11 cellular contexts compared by ENCODE assay signal in genomic region chr5:151023651-151024050, GRCh38. TPM values are rescaled to one million over a fixed set of nuclear protein-coding genes. Genes with fewer than 3 reads are reported as not detected.
DNase-seq lines count a peak whose midpoint lies in the region; ATAC-seq, FAIRE-seq and TF ChIP-seq lines count a peak whose summit lies in the region.
"Had no signal": no experiment of that assay in that cellular context is flagged by ENCODE, and none has a peak within 500 bp of the region (broad histone marks: within the 10 kb centered on the region; RNA-seq: fewer than 3 reads in every experiment).

No MANE protein-coding gene starts in this region.

- 41 to 57% (median 53%) methylated on average over 8 of the region's 8 CpGs for WGBS in spleen, 5 donors

- TF ChIP-seq CTCF in bronchial epithelial cell (IDR thresholded peaks at IDR 0.05; ENCODE audit: insufficient read depth, low read length, severe bottlenecking) (no peak), spleen (IDR thresholded peaks at IDR 0.05 in 8 of 11, conservative IDR thresholded peaks at IDR 0.05 in 3 of 11) (no peak)

- no peak overlapping the region for H3K27ac Mint-ChIP-seq in activated naive CD8-positive, alpha-beta T cell treated with anti-CD3 and anti-CD28 coated beads, Interleukin-2, amount 50 U/mL, for 24 hours

- peak; percentile 82 for FAIRE-seq in bronchial epithelial cell (lab: Jason Lieb, UNC)

- no peak overlapping the region for H3K4me3 Mint-ChIP-seq in activated naive CD8-positive, alpha-beta T cell treated with anti-CD3 and anti-CD28 coated beads, Interleukin-2, amount 50 U/mL, for 24 hours

- peak; percentile 91 for DNase-seq in bronchial epithelial cell (ENCODE audit: low read depth)
- DNase-seq in iris pigment epithelial cell (ENCODE audit: low read depth): peak; percentile 24
- DNase-seq in spleen: no peak
- no peak for DNase-seq in amygdala (lab: John Stamatoyannopoulos, UW)
- DNase-seq in activated naive CD8-positive, alpha-beta T cell treated with anti-CD3 and anti-CD28 coated beads, Interleukin-2, amount 50 U/mL, for 24 hours: no peak
- DNase-seq: activated CD4-positive, alpha-beta T cell treated with anti-CD3 and anti-CD28 coated beads for 48 hours; DMS153; RPMI8226 had no signal

- H3K36me3 Mint-ChIP-seq in activated naive CD8-positive, alpha-beta T cell treated with anti-CD3 and anti-CD28 coated beads, Interleukin-2, amount 50 U/mL, for 24 hours (ENCODE audit: low read depth): peaks cover 12% of the 10 kb centered on the region

- H3K9me3 Mint-ChIP-seq in activated naive CD8-positive, alpha-beta T cell treated with anti-CD3 and anti-CD28 coated beads, Interleukin-2, amount 50 U/mL, for 24 hours: no peaks in the 10 kb centered on the region

- H3K36me3 ChIP-seq in bronchial epithelial cell (ENCODE audit: control insufficient read depth, insufficient read depth, low read length) (peaks cover 25% of the 10 kb centered on the region), spleen (peaks cover 0 to 63% (median 27%) of the 10 kb centered on the region in 6 donors)

- H3K27me3 Mint-ChIP-seq in activated naive CD8-positive, alpha-beta T cell treated with anti-CD3 and anti-CD28 coated beads, Interleukin-2, amount 50 U/mL, for 24 hours: peaks cover 5% of the 10 kb centered on the region

- peak overlapping the region; percentile 44 to 89 (median 84) for H3K27ac ChIP-seq in spleen

- H3K27me3 ChIP-seq in bronchial epithelial cell (ENCODE audit: control insufficient read depth, insufficient read depth, low read length) (no peaks in the 10 kb centered on the region), spleen (replicated peaks in 1 of 7) (peaks cover 0 to 9% (median 0%) of the 10 kb centered on the region in 7 donors)

- intact Hi-C loops in spleen (cut with DNase I; ENCODE audit: low total_unique reads): no loop called here

- no peak overlapping the region for H3K4me3 ChIP-seq in bronchial epithelial cell (ENCODE audit: low read depth, low read length)
- peak overlapping the region in 4 of 8 donors; percentile 50 to 80 (median 58) for H3K4me3 ChIP-seq in spleen

- no peaks in the 10 kb centered on the region for H3K9me3 ChIP-seq in spleen

- H3K4me1 ChIP-seq in spleen: peaks cover 9 to 98% (median 70%) of the 10 kb centered on the region in 6 donors

- TF ChIP-seq POLR2A in GM19193 (IDR thresholded peaks at IDR 0.05; ENCODE audit: extremely low read depth, insufficient read depth, insufficient read length) (peak; percentile 30), spleen (IDR thresholded peaks at IDR 0.05) (no peak)

- ATAC-seq in GM18858 (IDR thresholded peaks at IDR 0.05; ENCODE audit: unreplicated experiment): no peak
- no peak for ATAC-seq in activated naive CD8-positive, alpha-beta T cell treated with anti-CD3 and anti-CD28 coated beads, Interleukin-2, amount 50 U/mL, for 24 hours
- no peak for ATAC-seq in GM18519 (IDR thresholded peaks at IDR 0.05; ENCODE audit: low FRiP score, unreplicated experiment)

- peaks cover 12% of the 10 kb centered on the region for H3K4me1 Mint-ChIP-seq in activated naive CD8-positive, alpha-beta T cell treated with anti-CD3 and anti-CD28 coated beads, Interleukin-2, amount 50 U/mL, for 24 hours

RNA-seq across cellular contexts. Expression of gene GPX3, which starts 3.3 kb away (rescaled TPM):
- total RNA-seq in bronchial epithelial cell: 79.0 and 182 TPM in 2 replicates
- total RNA-seq in spleen: 100 to 1,000 TPM in 6 of 7 donors, 10 to 100 TPM in 1; 78.7 to 886 (median 416) TPM
- 100 to 1,000 TPM; 158 to 261 (median 256) TPM for polyA plus RNA-seq in spleen

RNA-seq across cellular contexts. Expression of gene TNIP1, which starts 57.2 kb away (rescaled TPM):
- total RNA-seq in bronchial epithelial cell (65.6 and 75.3 TPM in 2 replicates), spleen (100 to 1,000 TPM; 179 to 260 (median 218) TPM)
- polyA plus RNA-seq in spleen: 100 to 1,000 TPM in 1 of 3 donors, 10 to 100 TPM in 2; 67.7 to 149 (median 95.9) TPM

Comparison
In these comparisons a context has a peak if more than half of its experiments do, and no peak if none do; other contexts are left out.
1. DNase-seq: peak in bronchial epithelial cell (single experiment) and iris pigment epithelial cell (single experiment); none in spleen (single experiment), amygdala (0 of 56) and activated naive CD8-positive, alpha-beta T cell treated with anti-CD3 and anti-CD28 coated beads, Interleukin-2, amount 50 U/mL, for 24 hours (single experiment).